Comparison of ENCODE assay signal across 18 cellular contexts in the genomic region with DNA sequence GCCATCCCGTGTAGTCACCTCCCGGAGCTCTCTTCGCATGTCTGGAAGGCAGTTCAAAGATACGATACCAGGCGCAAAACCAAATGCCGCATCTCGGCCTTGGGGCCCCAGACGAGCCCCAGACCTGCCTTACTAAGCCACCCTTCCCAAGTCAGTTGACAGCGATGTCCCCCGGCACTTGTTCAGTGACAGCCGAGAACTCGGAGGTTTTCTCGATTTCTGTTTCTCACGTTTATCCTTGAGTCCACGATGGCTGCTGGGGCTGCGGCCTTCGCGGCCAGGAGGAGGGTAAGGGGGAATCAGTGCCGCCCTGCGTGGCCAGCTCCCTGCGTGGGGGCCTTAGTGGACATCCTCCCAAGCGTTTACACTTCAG. TPM values are rescaled to one million over a fixed set of nuclear protein-coding genes. Genes with fewer than 3 reads are reported as not detected.
DNase-seq lines count a peak whose midpoint lies in the region; ATAC-seq and TF ChIP-seq lines count a peak whose summit lies in the region.
"Had no signal": no experiment of that assay in that cellular context is flagged by ENCODE, and none has a peak within 500 bp of the region (broad histone marks: within the 10 kb centered on the region; RNA-seq: fewer than 3 reads in every experiment).

No MANE protein-coding gene starts in this region.

- no peaks in the 10 kb centered on the region for H3K27me3 Mint-ChIP-seq in activated T-cell treated with anti-CD3 and anti-CD28 coated beads, Interleukin-2, amount 50 U/mL, for 24 hours
- H3K27me3 Mint-ChIP-seq: progenitor cell of endocrine pancreas had no signal

- H3K4me3 Mint-ChIP-seq in activated T-cell treated with anti-CD3 and anti-CD28 coated beads, Interleukin-2, amount 50 U/mL, for 24 hours, result no peak overlapping the region

- no peak for DNase-seq in activated T-cell treated with anti-CD3 and anti-CD28 coated beads, Interleukin-2, amount 50 U/mL, for 24 hours
- DNase-seq in activated T-cell treated with anti-CD3 and anti-CD28 coated beads, Interleukin-2, amount 50 U/mL, for 48 hours, result no peak
- DNase-seq in RWPE2 (ENCODE audit: low spot score), result peak; percentile 29
- DNase-seq in sciatic nerve (ENCODE audit: low spot score), result peak; percentile 44
- DNase-seq in GOT3 (lab: John Stamatoyannopoulos, UW), result no peak
- DNase-seq in kidney glomerular epithelial cell (lab: John Stamatoyannopoulos, UW), result no peak
- no peak for DNase-seq in foreskin melanocyte
- DNase-seq: activated CD4-positive, alpha-beta T cell treated with anti-CD3 and anti-CD28 coated beads for 48 hours; activated T-cell treated with anti-CD3 and anti-CD28 coated beads for 4 hours; BE2C; DMS53; NCI-H1417; NCI-H526 treated with DMSO at 0.1 percent for 48 hours; PC-3 had no signal

- H3K27me3 ChIP-seq in RWPE2 (ENCODE audit: insufficient read depth, poor library complexity, severe bottlenecking) (no peaks in the 10 kb centered on the region), iPS-20b (ENCODE audit: insufficient read depth, low read length) (no peaks in the 10 kb centered on the region)
- H3K27me3 ChIP-seq: BE2C, cardiac muscle cell had no signal

- ATAC-seq in RWPE2 (ENCODE audit: low read depth) (no peak), sciatic nerve (no peak)
- ATAC-seq: PC-3 had no signal

- H3K9me3 ChIP-seq in RWPE2 (ENCODE audit: severe bottlenecking), result no peaks in the 10 kb centered on the region
- H3K9me3 ChIP-seq in iPS-20b (ENCODE audit: insufficient read depth, low read depth, low read length), result no peaks in the 10 kb centered on the region
- H3K9me3 ChIP-seq: BE2C, thoracic aorta had no signal

- H3K36me3 Mint-ChIP-seq in activated T-cell treated with anti-CD3 and anti-CD28 coated beads, Interleukin-2, amount 50 U/mL, for 24 hours (ENCODE audit: low read depth), result peaks cover 78% of the 10 kb centered on the region

- H3K9me3 Mint-ChIP-seq in activated T-cell treated with anti-CD3 and anti-CD28 coated beads, Interleukin-2, amount 50 U/mL, for 24 hours, result no peaks in the 10 kb centered on the region

- H3K4me1 ChIP-seq in RWPE2 (ENCODE audit: insufficient read depth, poor library complexity, severe bottlenecking), result peaks cover 39% of the 10 kb centered on the region
- H3K4me1 ChIP-seq in iPS-20b (ENCODE audit: insufficient read depth, low read length), result peaks cover 5% of the 10 kb centered on the region
- H3K4me1 ChIP-seq: BE2C had no signal

- TF ChIP-seq CTCF in RWPE2 (IDR thresholded peaks at IDR 0.05; ENCODE audit: poor library complexity, severe bottlenecking), result no peak

- peak overlapping the region; percentile 13; the same call in 1 of the 2 replicates for H3K9ac ChIP-seq in iPS-20b (ENCODE audit: low read depth, low read length)

- peaks cover 71% of the 10 kb centered on the region for H3K4me1 Mint-ChIP-seq in activated T-cell treated with anti-CD3 and anti-CD28 coated beads, Interleukin-2, amount 50 U/mL, for 24 hours (ENCODE audit: low read depth)

- intact Hi-C loops in sciatic nerve (cut with DNase I), result no loop called here

- H3K36me3 ChIP-seq in RWPE2 (ENCODE audit: low read depth) (peaks cover 60% of the 10 kb centered on the region), iPS-20b (ENCODE audit: insufficient read depth, low read depth, low read length) (peaks cover 34% of the 10 kb centered on the region)
- H3K36me3 ChIP-seq: cardiac muscle cell had no signal

- peak overlapping the region; percentile 81 for H3K27ac Mint-ChIP-seq in activated T-cell treated with anti-CD3 and anti-CD28 coated beads, Interleukin-2, amount 50 U/mL, for 24 hours

- H3K4me3 ChIP-seq in RWPE2 (ENCODE audit: severe bottlenecking), result no peak overlapping the region
- no peak overlapping the region for H3K4me3 ChIP-seq in iPS-20b (ENCODE audit: low read length)
- H3K4me3 ChIP-seq: cardiac muscle cell, thoracic aorta had no signal

- H3K27ac ChIP-seq in RWPE2 (ENCODE audit: poor library complexity, severe bottlenecking), result peak overlapping the region; percentile 24
- no peak overlapping the region for H3K27ac ChIP-seq in iPS-20b (ENCODE audit: low read length)
- H3K27ac ChIP-seq: cardiac muscle cell, thoracic aorta had no signal

RNA-seq across cellular contexts. Expression of a gene that starts 7.3 kb away (rescaled TPM):
- 68.6 TPM for total RNA-seq in sciatic nerve

RNA-seq across cellular contexts. Expression of a gene that starts 48.1 kb away (rescaled TPM):
- 143 TPM for total RNA-seq in sciatic nerve

RNA-seq across cellular contexts. Expression of a gene that starts 50.0 kb away (rescaled TPM):
- total RNA-seq in sciatic nerve, result 33.5 TPM

Comparison
In these comparisons a context has a peak if more than half of its experiments do, and no peak if none do; other contexts are left out.
1. DNase-seq: peak in RWPE2 (single experiment) and sciatic nerve (single experiment); none in activated T-cell treated with anti-CD3 and anti-CD28 coated beads, Interleukin-2, amount 50 U/mL, for 24 hours (single experiment), activated T-cell treated with anti-CD3 and anti-CD28 coated beads, Interleukin-2, amount 50 U/mL, for 48 hours (0 of 2), GOT3 (single experiment), kidney glomerular epithelial cell (single experiment) and foreskin melanocyte (single experiment).